ENCODE assay signal across 8 cellular contexts in genomic region chr17:75785016-75785769, GRCh38. TPM values are rescaled to one million over a fixed set of nuclear protein-coding genes. Genes with fewer than 3 reads are reported as not detected.
DNase-seq lines count a peak whose midpoint lies in the region; ATAC-seq and TF ChIP-seq lines count a peak whose summit lies in the region.

No MANE protein-coding gene starts in this region.

- H3K27ac ChIP-seq in GM23248: peak overlapping the region; percentile 99
- peak overlapping the region; percentile 90 for H3K27ac ChIP-seq in adipose tissue (ENCODE audit: low read depth, low read length)
- peak overlapping the region; percentile 98 to 99 for H3K27ac ChIP-seq in prostate gland
- peak overlapping the region; percentile 99 to 100 for H3K27ac ChIP-seq in uterus

- 5 to 7% methylated on average over 31 to 42 of the region's 42 CpGs for WGBS in GM23248 (ENCODE audit: low coverage in 1 of 2, low lambda C conversion rate in 2 of 2, missing lambda C conversion rate in 2 of 2), 2 experiments
- WGBS in adipose tissue, 3 donors: 6 to 11% (median 7%) methylated on average over 27 to 42 of the region's 42 CpGs
- WGBS in prostate gland: 8% methylated on average over 27 of the region's 42 CpGs

- H3K9me3 ChIP-seq in GM23248 (ENCODE audit: low read depth) (no peaks in the 10 kb centered on the region), Loucy (ENCODE audit: insufficient read depth, low read depth, low read length) (no peaks in the 10 kb centered on the region), prostate gland (no peaks in the 10 kb centered on the region), uterus (no peaks in the 10 kb centered on the region)

- TF ChIP-seq CTCF in Loucy (conservative IDR thresholded peaks at IDR 0.05; ENCODE audit: low read length) (no peak), prostate gland (IDR thresholded peaks at IDR 0.05) (no peak), uterus (IDR thresholded peaks at IDR 0.05) (no peak)

- H4K20me1 ChIP-seq in GM23248 (ENCODE audit: insufficient read depth): no peaks in the 10 kb centered on the region
- H4K20me1 ChIP-seq in Loucy (ENCODE audit: insufficient read depth, low read length, poor library complexity, severe bottlenecking): peaks cover 5% of the 10 kb centered on the region

- peaks cover 41% of the 10 kb centered on the region for H3K79me2 ChIP-seq in GM23248 (ENCODE audit: insufficient read depth)
- H3K79me2 ChIP-seq in Loucy (ENCODE audit: insufficient read depth, low read length): peaks cover 57% of the 10 kb centered on the region

- H3K4me1 ChIP-seq in GM23248 (ENCODE audit: insufficient read depth): peaks cover 31% of the 10 kb centered on the region
- H3K4me1 ChIP-seq in Loucy (ENCODE audit: insufficient read depth, low read length, poor library complexity, severe bottlenecking): peaks cover 49% of the 10 kb centered on the region
- peaks cover 15% of the 10 kb centered on the region for H3K4me1 ChIP-seq in prostate gland (replicated peaks)
- peaks cover 5 to 6% of the 10 kb centered on the region in 2 donors for H3K4me1 ChIP-seq in uterus

- H3K36me3 ChIP-seq in GM23248 (ENCODE audit: low read depth) (no peaks in the 10 kb centered on the region), Loucy (ENCODE audit: insufficient read depth, low read length) (no peaks in the 10 kb centered on the region; the same call in 1 of the 2 replicates), prostate gland (no peaks in the 10 kb centered on the region), uterus (no peaks in the 10 kb centered on the region)

- H3K27me3 ChIP-seq in GM23248 (replicated peaks; ENCODE audit: insufficient read depth) (no peaks in the 10 kb centered on the region), Loucy (ENCODE audit: insufficient read depth, low read length, poor library complexity, severe bottlenecking) (no peaks in the 10 kb centered on the region), prostate gland (replicated peaks; ENCODE audit: insufficient read depth) (no peaks in the 10 kb centered on the region), uterus (no peaks in the 10 kb centered on the region)

- H3F3A ChIP-seq in GM23248 (ENCODE audit: insufficient read depth) (peaks cover 41% of the 10 kb centered on the region), Loucy (ENCODE audit: low read depth) (no peaks in the 10 kb centered on the region; the same call in 1 of the 2 replicates)

- intact Hi-C loops in left ventricle myocardium superior (cut with micrococcal nuclease): no loop called here
- intact Hi-C loops in prostate gland (cut with DNase I): loop anchor here (2.0 to 5.0 kb wide), 3 partner anchors 70 to 112 kb away; partner anchors contain the start of genes TRIM47, TRIM65 and WBP2
- intact Hi-C loops in uterus (cut with DNase I; ENCODE audit: low total_unique reads): no loop called here

- H3K9me2 ChIP-seq in GM23248 (ENCODE audit: insufficient read depth): no peaks in the 10 kb centered on the region
- no peaks in the 10 kb centered on the region for H3K9me2 ChIP-seq in Loucy (replicated peaks; ENCODE audit: low read depth, low read length)

- TF ChIP-seq POLR2A in prostate gland (IDR thresholded peaks at IDR 0.05): peak; percentile 55
- TF ChIP-seq POLR2A in uterus (IDR thresholded peaks at IDR 0.05): peak; percentile 57 to 65

- H3K4me2 ChIP-seq in GM23248 (ENCODE audit: unreplicated experiment) (peak overlapping the region; percentile 89), Loucy (ENCODE audit: low read depth, low read length, poor library complexity, severe bottlenecking) (peak overlapping the region; percentile 95)

- ATAC-seq in left ventricle myocardium superior: peak; percentile 91

- DNase-seq in ELR (ENCODE audit: low read depth): peak; percentile 94
- peak; percentile 91 for DNase-seq in GM23248
- peak; percentile 87 for DNase-seq in SIG-M5 treated with dmso at 0.1 percent for 504 hours (lab: John Stamatoyannopoulos, UW; ENCODE audit: unreplicated experiment)
- peak; percentile 92 for DNase-seq in left ventricle myocardium superior
- DNase-seq in prostate gland (ENCODE audit: low spot score): peak; percentile 85
- DNase-seq in uterus: peak; percentile 88 to 94

- H3K4me3 ChIP-seq in GM23248 (peak overlapping the region; percentile 75), Loucy (ENCODE audit: low read length, poor library complexity, severe bottlenecking) (peak overlapping the region; percentile 92), prostate gland (peak overlapping the region; percentile 57 to 66), uterus (peak overlapping the region; percentile 75 to 79)

- H3K9ac ChIP-seq in GM23248 (peak overlapping the region; percentile 93), Loucy (ENCODE audit: low read depth, low read length, poor library complexity, severe bottlenecking) (peak overlapping the region; percentile 100)

- H2AFZ ChIP-seq in GM23248 (peak overlapping the region; percentile 64), Loucy (ENCODE audit: low read length) (peak overlapping the region; percentile 66; the same call in 1 of the 2 replicates)

- in situ Hi-C loops in GM23248 (cut with MboI): no loop called here

RNA-seq across cellular contexts. Expression of gene UNK, which starts 0.6 kb away (rescaled TPM):
- total RNA-seq in GM23248 (2014; rRNA removed; shearing (Covaris generic)): 11.5 and 20.2 TPM in 2 replicates
- polyA plus RNA-seq in GM23248 (2016; fragmentation: Nextera tagmentation; extraction: Ambion mirVana) (12.4 and 13.3 TPM in 2 replicates), adipose tissue (10 to 100 TPM in 2 of 3 donors, 1 to 10 TPM in 1; 9.7 to 15.0 (median 13.9) TPM)
- total RNA-seq in left ventricle myocardium superior (14.8 TPM), prostate gland (10 to 100 TPM; 68.9 to 72.5 TPM), uterus (10 to 100 TPM in 3 of 4 donors, 1 to 10 TPM in 1; 6.9 to 69.7 (median 45.5) TPM)

RNA-seq across cellular contexts. Expression of gene GALK1, which starts 20.2 kb away (rescaled TPM):
- total RNA-seq in GM23248 (2014; rRNA removed; shearing (Covaris generic)): 16.6 and 40.6 TPM in 2 replicates
- polyA plus RNA-seq in GM23248 (2016; fragmentation: Nextera tagmentation; extraction: Ambion mirVana) (46.5 and 47.3 TPM in 2 replicates), adipose tissue (10 to 100 TPM; 28.9 to 32.0 (median 29.0) TPM)
- total RNA-seq in left ventricle myocardium superior (20.2 TPM), prostate gland (10 to 100 TPM; 28.1 to 28.5 TPM), uterus (10 to 100 TPM in 3 of 4 donors, not detected in 1; 19.4 to 37.1 (median 35.6) TPM)

RNA-seq across cellular contexts. Expression of gene UNC13D, which starts 59.0 kb away (rescaled TPM):
- total RNA-seq in GM23248 (2014; rRNA removed; shearing (Covaris generic)): under 0.01 and 0.65 TPM in 2 replicates
- polyA plus RNA-seq in GM23248 (2016; fragmentation: Nextera tagmentation; extraction: Ambion mirVana): 0.06 TPM in 1 of 2 replicates, not detected in the other
- polyA plus RNA-seq in adipose tissue: 10 to 100 TPM in 2 of 3 donors, 1 to 10 TPM in 1; 6.3 to 13.5 (median 10.1) TPM
- total RNA-seq in left ventricle myocardium superior: 8.6 TPM
- total RNA-seq in prostate gland: 10 to 100 TPM in 1 of 2 donors, 1 to 10 TPM in 1; 2.9 to 16.2 TPM
- total RNA-seq in uterus: 10 to 100 TPM in 2 of 4 donors, 1 to 10 TPM in 2; 1.2 to 32.7 (median 11.8) TPM

Comparison
In these comparisons a context has a peak if more than half of its experiments do, and no peak if none do; other contexts are left out.
1. Peak in every context shown above with its lines: DNase-seq, ATAC-seq, H3K4me3 ChIP-seq and H3K27ac ChIP-seq.